In the genomic region with DNA sequence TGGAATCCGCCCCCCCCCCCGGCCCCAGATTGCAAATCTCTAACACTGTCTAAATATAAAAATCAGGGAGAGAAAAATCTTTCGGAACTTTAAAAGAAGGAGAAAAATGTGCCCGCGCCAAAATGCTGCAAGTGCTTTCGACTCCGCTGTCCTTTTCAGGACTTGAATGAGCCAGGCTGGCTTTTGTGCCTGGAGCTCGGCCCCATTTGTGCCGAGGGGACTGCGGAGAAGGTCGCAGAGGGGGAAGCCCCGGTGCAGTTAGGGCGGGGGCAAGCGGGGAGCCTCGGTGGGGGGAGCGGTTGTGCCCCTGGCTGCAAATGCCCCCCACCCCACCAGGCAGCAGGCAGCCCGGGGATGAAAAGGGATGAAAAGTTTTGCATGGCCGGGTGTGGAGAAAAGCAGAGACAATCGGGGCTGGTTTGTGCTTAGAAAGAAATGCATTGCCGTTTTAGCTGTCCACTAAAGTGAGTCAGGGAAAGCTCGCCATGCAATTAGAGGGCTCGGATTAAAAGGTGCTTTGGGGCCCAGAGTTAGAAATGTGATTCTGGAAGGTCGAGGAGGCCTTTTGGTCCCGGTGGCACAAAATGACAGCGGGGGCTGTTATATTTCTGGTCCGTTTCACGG, we compare ENCODE assay signal across 10 cellular contexts. TPM values are rescaled to one million over a fixed set of nuclear protein-coding genes. Genes with fewer than 3 reads are reported as not detected.
DNase-seq lines count a peak whose midpoint lies in the region; ATAC-seq and TF ChIP-seq lines count a peak whose summit lies in the region.
"Had no signal": no experiment of that assay in that cellular context is flagged by ENCODE, and none has a peak within 500 bp of the region (broad histone marks: within the 10 kb centered on the region; RNA-seq: fewer than 3 reads in every experiment).

No MANE protein-coding gene starts in this region.

- H3K36me3 Mint-ChIP-seq in activated B cell treated with CpG ODN at 0.5 μM for 24 hours (ENCODE audit: low read depth) (no peaks in the 10 kb centered on the region), type B pancreatic cell (no peaks in the 10 kb centered on the region)

- intact Hi-C loops in Right ventricle myocardium inferior (cut with DNase I) = no loop called here
- intact Hi-C loops in activated B cell treated with CpG ODN at 0.5 μM for 24 hours (cut with micrococcal nuclease) = loop anchor here (10.0 kb wide), 2 partner anchors 983 to 1493 kb away; a partner anchor contains a TSS

- H3K4me3 Mint-ChIP-seq in activated B cell treated with CpG ODN at 0.5 μM for 24 hours (peak overlapping the region; percentile 60), type B pancreatic cell (peak overlapping the region; percentile 83)

- TF ChIP-seq RAD21 in liver (IDR thresholded peaks at IDR 0.05) = no peak

- H3K27ac Mint-ChIP-seq in activated B cell treated with CpG ODN at 0.5 μM for 24 hours = no peak overlapping the region
- H3K27ac Mint-ChIP-seq in type B pancreatic cell = peak overlapping the region; percentile 29

- H3K9me3 ChIP-seq in cardiac muscle cell (ENCODE audit: low read depth) (no peaks in the 10 kb centered on the region), liver (ENCODE audit: control insufficient read depth in 4 of 4, low read length in 3 of 4) (no peaks in the 10 kb centered on the region)

- H3K27me3 Mint-ChIP-seq in activated B cell treated with CpG ODN at 0.5 μM for 24 hours (peaks cover 50% of the 10 kb centered on the region), type B pancreatic cell (peaks cover 67% of the 10 kb centered on the region)

- H3K4me3 ChIP-seq in cardiac muscle cell (no peak overlapping the region), liver (ENCODE audit: low read depth in 1 of 3, low read length in 3 of 3) (peak overlapping the region; percentile 49 to 63 (median 62)), brain microvascular endothelial cell (ENCODE audit: low read depth, low read length) (no peak overlapping the region)

- TF ChIP-seq CTCF in cardiac muscle cell (IDR thresholded peaks at IDR 0.05; ENCODE audit: low read depth, low read length) (no peak), activated B cell treated with CpG ODN at 0.5 μM for 24 hours (IDR thresholded peaks at IDR 0.05) (no peak), liver (IDR thresholded peaks at IDR 0.05; ENCODE audit: low read depth, low read length, missing input control) (no peak), type B pancreatic cell (conservative IDR thresholded peaks at IDR 0.05) (no peak), brain microvascular endothelial cell (IDR thresholded peaks at IDR 0.05; ENCODE audit: low read depth, low read length, missing control alignments) (no peak)

- H3K4me1 Mint-ChIP-seq in activated B cell treated with CpG ODN at 0.5 μM for 24 hours (peaks cover 25% of the 10 kb centered on the region), type B pancreatic cell (ENCODE audit: unreplicated experiment) (peaks cover 25% of the 10 kb centered on the region)

- H3K4me1 ChIP-seq in cardiac muscle cell (ENCODE audit: low read depth) (peaks cover 4% of the 10 kb centered on the region), liver (ENCODE audit: control insufficient read depth in 4 of 4, insufficient read depth in 4 of 4, low read length in 3 of 4) (peaks cover 9 to 46% (median 32%) of the 10 kb centered on the region in 4 donors)

- H3K27me3 ChIP-seq in cardiac muscle cell = peaks cover 98% of the 10 kb centered on the region
- H3K27me3 ChIP-seq in liver (ENCODE audit: control insufficient read depth in 4 of 4, insufficient read depth in 4 of 4, low read length in 3 of 4) = no peaks in the 10 kb centered on the region
- peaks cover 67% of the 10 kb centered on the region for H3K27me3 ChIP-seq in brain microvascular endothelial cell (replicated peaks)

- WGBS in liver = 6% methylated on average over 27 of the region's 27 CpGs

- H3K27ac ChIP-seq in cardiac muscle cell (no peak overlapping the region), liver (ENCODE audit: low read depth in 1 of 2, low read length in 2 of 2) (peak overlapping the region; percentile 69 to 79), brain microvascular endothelial cell (no peak overlapping the region)

- H3K9me3 Mint-ChIP-seq in activated B cell treated with CpG ODN at 0.5 μM for 24 hours = no peaks in the 10 kb centered on the region
- H3K9me3 Mint-ChIP-seq in type B pancreatic cell = no peaks in the 10 kb centered on the region

- POLR2A ChIA-PET in activated B cell treated with CpG ODN at 0.5 μM for 24 hours (lab: Charles Lee) = interaction anchor here (1.3 kb wide), 1 partner anchor 124 kb away, joined by 3 read pairs; a partner anchor contains a TSS

- in situ Hi-C loops in brain microvascular endothelial cell (cut with HindIII; ENCODE audit: low pct_ligation_motif_present, low sequenced_read_pairs) = no loop called here
- in situ Hi-C loops in G401 (cut with HindIII; ENCODE audit: low sequenced_read_pairs) = no loop called here

- CTCF ChIA-PET in activated B cell treated with CpG ODN at 0.5 μM for 24 hours (lab: Charles Lee) = no interaction called here

- ATAC-seq in Right ventricle myocardium inferior (no peak), activated B cell treated with CpG ODN at 0.5 μM for 24 hours (ENCODE audit: low read depth) (no peak)

- peak overlapping the region; percentile 60 to 78 for H3K9ac ChIP-seq in liver (ENCODE audit: low read depth in 1 of 2, low read length in 2 of 2)

- H3K36me3 ChIP-seq in cardiac muscle cell = no peaks in the 10 kb centered on the region
- peaks cover 0 to 13% (median 2%) of the 10 kb centered on the region in 4 donors for H3K36me3 ChIP-seq in liver (ENCODE audit: control insufficient read depth in 4 of 4, insufficient read depth in 3 of 4, low read depth in 1 of 4, low read length in 3 of 4)
- no peaks in the 10 kb centered on the region for H3K36me3 ChIP-seq in brain microvascular endothelial cell (replicated peaks)

- DNase-seq in cardiac muscle cell (ENCODE audit: low read depth in 1 of 2, low spot score in 1 of 2) (peak; percentile 27 to 74), Right ventricle myocardium inferior (ENCODE audit: missing footprints) (no peak), activated B cell treated with CpG ODN at 0.5 μM for 24 hours (no peak), type B pancreatic cell (ENCODE audit: extremely low spot score, unreplicated experiment) (no peak), brain microvascular endothelial cell (no peak), COR-L47 (lab: John Stamatoyannopoulos, UW) (no peak), G401 (ENCODE audit: low spot score) (no peak)
- DNase-seq: aorta, kidney had no signal

TF ChIP-seq in liver, 16 proteins besides CTCF, POLR2A, EP300 and RAD21:
- TF ChIP-seq HNF4G (IDR thresholded peaks at IDR 0.05) = no peak
- TF ChIP-seq, protein P1, sequence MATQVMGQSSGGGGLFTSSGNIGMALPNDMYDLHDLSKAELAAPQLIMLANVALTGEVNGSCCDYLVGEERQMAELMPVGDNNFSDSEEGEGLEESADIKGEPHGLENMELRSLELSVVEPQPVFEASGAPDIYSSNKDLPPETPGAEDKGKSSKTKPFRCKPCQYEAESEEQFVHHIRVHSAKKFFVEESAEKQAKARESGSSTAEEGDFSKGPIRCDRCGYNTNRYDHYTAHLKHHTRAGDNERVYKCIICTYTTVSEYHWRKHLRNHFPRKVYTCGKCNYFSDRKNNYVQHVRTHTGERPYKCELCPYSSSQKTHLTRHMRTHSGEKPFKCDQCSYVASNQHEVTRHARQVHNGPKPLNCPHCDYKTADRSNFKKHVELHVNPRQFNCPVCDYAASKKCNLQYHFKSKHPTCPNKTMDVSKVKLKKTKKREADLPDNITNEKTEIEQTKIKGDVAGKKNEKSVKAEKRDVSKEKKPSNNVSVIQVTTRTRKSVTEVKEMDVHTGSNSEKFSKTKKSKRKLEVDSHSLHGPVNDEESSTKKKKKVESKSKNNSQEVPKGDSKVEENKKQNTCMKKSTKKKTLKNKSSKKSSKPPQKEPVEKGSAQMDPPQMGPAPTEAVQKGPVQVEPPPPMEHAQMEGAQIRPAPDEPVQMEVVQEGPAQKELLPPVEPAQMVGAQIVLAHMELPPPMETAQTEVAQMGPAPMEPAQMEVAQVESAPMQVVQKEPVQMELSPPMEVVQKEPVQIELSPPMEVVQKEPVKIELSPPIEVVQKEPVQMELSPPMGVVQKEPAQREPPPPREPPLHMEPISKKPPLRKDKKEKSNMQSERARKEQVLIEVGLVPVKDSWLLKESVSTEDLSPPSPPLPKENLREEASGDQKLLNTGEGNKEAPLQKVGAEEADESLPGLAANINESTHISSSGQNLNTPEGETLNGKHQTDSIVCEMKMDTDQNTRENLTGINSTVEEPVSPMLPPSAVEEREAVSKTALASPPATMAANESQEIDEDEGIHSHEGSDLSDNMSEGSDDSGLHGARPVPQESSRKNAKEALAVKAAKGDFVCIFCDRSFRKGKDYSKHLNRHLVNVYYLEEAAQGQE (IDR thresholded peaks at IDR 0.05) = peak; percentile 96

RNA-seq across cellular contexts. Expression of a gene that starts 1.6 kb away (rescaled TPM):
- total RNA-seq in cardiac muscle cell = not detected in 2 replicates
- not detected in 2 replicates for polyA plus RNA-seq in cardiac muscle cell
- 7.1 TPM for total RNA-seq in Right ventricle myocardium inferior
- not detected in 2 replicates for total RNA-seq in activated B cell treated with CpG ODN at 0.5 μM for 24 hours
- total RNA-seq in liver = 1 to 10 TPM in 1 of 2 donors, under 1 TPM in 1; 0.51 to 3.8 TPM
- 1 to 10 TPM in 1 of 2 donors, under 1 TPM in 1; 0.36 to 7.4 TPM for polyA plus RNA-seq in liver
- 4.9 and 7.5 TPM in 2 replicates for total RNA-seq in type B pancreatic cell (ENCODE audit: low replicate concordance)
- not detected in 2 replicates for total RNA-seq in G401 (2014; rRNA removed; shearing (Covaris generic))

Comparison
In these comparisons a context has a peak if more than half of its experiments do, and no peak if none do; other contexts are left out.
1. DNase-seq: peak in cardiac muscle cell (2 of 2); none in Right ventricle myocardium inferior (single experiment), activated B cell treated with CpG ODN at 0.5 μM for 24 hours (single experiment), type B pancreatic cell (single experiment), brain microvascular endothelial cell (single experiment), COR-L47 (single experiment) and G401 (single experiment).
2. H3K27ac ChIP-seq: peak in liver (2 of 2); none in cardiac muscle cell (single experiment) and brain microvascular endothelial cell (single experiment).
3. H3K4me3 ChIP-seq: peak in liver (3 of 3); none in cardiac muscle cell (single experiment) and brain microvascular endothelial cell (single experiment).